18 cellular contexts compared by ENCODE assay signal in the genomic region with DNA sequence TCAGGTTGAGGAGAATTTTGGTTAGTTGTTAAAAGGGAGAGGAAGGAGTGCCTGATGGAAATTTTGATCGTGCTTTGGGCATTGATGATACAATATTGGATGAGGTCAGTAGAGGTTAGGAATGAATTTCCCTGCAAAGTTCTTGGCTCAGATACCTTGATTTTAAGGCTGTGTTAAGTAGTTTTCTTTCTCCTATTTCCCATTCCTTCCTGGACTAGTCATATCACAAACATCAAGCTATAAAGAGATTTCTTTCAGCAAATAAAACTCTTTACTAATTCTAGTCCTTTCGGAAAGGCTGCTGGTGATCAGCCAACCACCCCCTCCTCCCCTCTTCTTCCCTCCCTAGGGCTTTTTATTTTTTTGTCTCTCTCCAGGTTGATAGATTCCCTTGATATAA.
"Had no signal": no experiment of that assay in that cellular context is flagged by ENCODE, and none has a peak within 500 bp of the region (broad histone marks: within the 10 kb centered on the region; RNA-seq: fewer than 3 reads in every experiment).

No MANE protein-coding gene starts in this region.

- DNase-seq: dermis blood vessel endothelial cell; dorsolateral prefrontal cortex; effector CD4-positive, alpha-beta T cell; effector memory CD4-positive, alpha-beta T cell; foreskin keratinocyte; head of caudate nucleus; heart right ventricle; hippocampal formation; left cardiac atrium; left lung; left ventricle myocardium superior; lower lobe of right lung; mesenchymal stem cell; midbrain; naive thymus-derived CD4-positive, alpha-beta T cell had no signal

- H3K4me1 ChIP-seq: esophagus muscularis mucosa, foreskin keratinocyte, gastroesophageal sphincter, heart right ventricle, left lung, lower lobe of right lung had no signal

- H3K4me3 ChIP-seq: coronary artery, dorsolateral prefrontal cortex, esophagus muscularis mucosa, gastroesophageal sphincter, heart right ventricle, left lung, lower lobe of right lung had no signal

- H3K36me3 ChIP-seq: esophagus muscularis mucosa, gastroesophageal sphincter, heart right ventricle, left lung, lower lobe of right lung had no signal

- H3K27ac ChIP-seq: coronary artery, dorsolateral prefrontal cortex, esophagus muscularis mucosa, foreskin keratinocyte, gastroesophageal sphincter, heart right ventricle, left lung, lower lobe of right lung had no signal

- ATAC-seq: foreskin keratinocyte; gastroesophageal sphincter; heart right ventricle; left lung; left ventricle myocardium superior; lower lobe of right lung; naive thymus-derived CD4-positive, alpha-beta T cell had no signal

- H3K27me3 ChIP-seq: esophagus muscularis mucosa, gastroesophageal sphincter, left lung had no signal

- H3K9me3 ChIP-seq: esophagus muscularis mucosa, gastroesophageal sphincter, heart right ventricle, left lung, lower lobe of right lung had no signal
